1 cellular context compared by ENCODE assay signal in genomic region chr16:89685916-89686315, GRCh38.
TF ChIP-seq lines count a peak whose summit lies in the region.

No MANE protein-coding gene starts in this region.

TF ChIP-seq in GM23338, 12 proteins besides CTCF, POLR2A, EP300 and RAD21:
- no peak for TF ChIP-seq EZH2phosphoT487 (IDR thresholded peaks at IDR 0.05; ENCODE audit: unreplicated experiment)
- no peak for TF ChIP-seq STAT1 (IDR thresholded peaks at IDR 0.05; ENCODE audit: unreplicated experiment)
- TF ChIP-seq POLR2AphosphoS5 (IDR thresholded peaks at IDR 0.05; ENCODE audit: low read depth) = no peak
- TF ChIP-seq CREB1 (CRISPR knock-in tag; IDR thresholded peaks at IDR 0.05; ENCODE audit: low read depth) = no peak
- no peak for TF ChIP-seq JUNB (IDR thresholded peaks at IDR 0.05; ENCODE audit: unreplicated experiment)
- TF ChIP-seq ETS1 (IDR thresholded peaks at IDR 0.05) = no peak
- TF ChIP-seq NANOG (IDR thresholded peaks at IDR 0.05; ENCODE audit: borderline replicate concordance) = no peak
- TF ChIP-seq ZNF462 (CRISPR knock-in tag; IDR thresholded peaks at IDR 0.05) = no peak
- no peak for TF ChIP-seq ZNF331 (CRISPR knock-in tag; IDR thresholded peaks at IDR 0.05; ENCODE audit: low read depth)
- TF ChIP-seq ZNF114 (CRISPR knock-in tag; IDR thresholded peaks at IDR 0.05) = no peak
- TF ChIP-seq, protein P1, sequence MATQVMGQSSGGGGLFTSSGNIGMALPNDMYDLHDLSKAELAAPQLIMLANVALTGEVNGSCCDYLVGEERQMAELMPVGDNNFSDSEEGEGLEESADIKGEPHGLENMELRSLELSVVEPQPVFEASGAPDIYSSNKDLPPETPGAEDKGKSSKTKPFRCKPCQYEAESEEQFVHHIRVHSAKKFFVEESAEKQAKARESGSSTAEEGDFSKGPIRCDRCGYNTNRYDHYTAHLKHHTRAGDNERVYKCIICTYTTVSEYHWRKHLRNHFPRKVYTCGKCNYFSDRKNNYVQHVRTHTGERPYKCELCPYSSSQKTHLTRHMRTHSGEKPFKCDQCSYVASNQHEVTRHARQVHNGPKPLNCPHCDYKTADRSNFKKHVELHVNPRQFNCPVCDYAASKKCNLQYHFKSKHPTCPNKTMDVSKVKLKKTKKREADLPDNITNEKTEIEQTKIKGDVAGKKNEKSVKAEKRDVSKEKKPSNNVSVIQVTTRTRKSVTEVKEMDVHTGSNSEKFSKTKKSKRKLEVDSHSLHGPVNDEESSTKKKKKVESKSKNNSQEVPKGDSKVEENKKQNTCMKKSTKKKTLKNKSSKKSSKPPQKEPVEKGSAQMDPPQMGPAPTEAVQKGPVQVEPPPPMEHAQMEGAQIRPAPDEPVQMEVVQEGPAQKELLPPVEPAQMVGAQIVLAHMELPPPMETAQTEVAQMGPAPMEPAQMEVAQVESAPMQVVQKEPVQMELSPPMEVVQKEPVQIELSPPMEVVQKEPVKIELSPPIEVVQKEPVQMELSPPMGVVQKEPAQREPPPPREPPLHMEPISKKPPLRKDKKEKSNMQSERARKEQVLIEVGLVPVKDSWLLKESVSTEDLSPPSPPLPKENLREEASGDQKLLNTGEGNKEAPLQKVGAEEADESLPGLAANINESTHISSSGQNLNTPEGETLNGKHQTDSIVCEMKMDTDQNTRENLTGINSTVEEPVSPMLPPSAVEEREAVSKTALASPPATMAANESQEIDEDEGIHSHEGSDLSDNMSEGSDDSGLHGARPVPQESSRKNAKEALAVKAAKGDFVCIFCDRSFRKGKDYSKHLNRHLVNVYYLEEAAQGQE (IDR thresholded peaks at IDR 0.05; ENCODE audit: unreplicated experiment) = no peak
- TF ChIP-seq EZH2 (IDR thresholded peaks at IDR 0.05; ENCODE audit: low read depth, unreplicated experiment) = no peak
